ENCODE assay signal across 16 cellular contexts in genomic region chr1:7899741-7900140, GRCh38. TPM values are rescaled to one million over a fixed set of nuclear protein-coding genes. Genes with fewer than 3 reads are reported as not detected.
DNase-seq lines count a peak whose midpoint lies in the region; ATAC-seq, FAIRE-seq and TF ChIP-seq lines count a peak whose summit lies in the region.
"Had no signal": no experiment of that assay in that cellular context is flagged by ENCODE, and none has a peak within 500 bp of the region (broad histone marks: within the 10 kb centered on the region; RNA-seq: fewer than 3 reads in every experiment).

No MANE protein-coding gene starts in this region.

- H3K4me3 Mint-ChIP-seq in activated T-cell treated with anti-CD3 and anti-CD28 coated beads, Interleukin-2, amount 50 U/mL, for 24 hours, result no peak overlapping the region
- H3K4me3 Mint-ChIP-seq: T-helper 1 cell treated with Interleukin-12 subunit alpha and Interleukin-12 subunit beta and Interleukin-4 antibody, amounts not matched to agents 30 μg/mL and 1 μg/mL, for 36 hours had no signal

- POLR2A ChIA-PET in PC-3 (lab: Charles Lee; ENCODE audit: unreplicated experiment), result no interaction called here

- DNase-seq in activated T-cell treated with anti-CD3 and anti-CD28 coated beads, Interleukin-2, amount 50 U/mL, for 24 hours, result no peak
- DNase-seq in activated T-cell treated with anti-CD3 and anti-CD28 coated beads for 4 hours (no peak), PC-3 (peak; percentile 55), bronchial epithelial cell (ENCODE audit: low read depth) (peak; percentile 66), stromal cell of bone marrow (ENCODE audit: low read depth) (peak; percentile 36), SIG-M5 (lab: John Stamatoyannopoulos, UW) (no peak), frontal cortex (ENCODE audit: low spot score in 2 of 2) (no peak)
- DNase-seq: NCI-H2081 treated with DMSO at 0.1 percent for 48 hours; NK-92 treated with Interleukin-12 subunit alpha and Interleukin-12 subunit beta, amount 100 ng/mL, for 24 hours; right lobe of liver; thyroid gland had no signal

- H3K79me2 ChIP-seq in PC-3 (ENCODE audit: low read length), result no peaks in the 10 kb centered on the region

- no peaks in the 10 kb centered on the region for H3K9me2 ChIP-seq in PC-3 (replicated peaks; ENCODE audit: low read length)

- H3F3A ChIP-seq in PC-3 (ENCODE audit: low read length, unreplicated experiment), result peaks cover 3% of the 10 kb centered on the region

- peak overlapping the region; percentile 24 for H2AFZ ChIP-seq in PC-3 (ENCODE audit: low read length)

- peak overlapping the region; percentile 47 for H3K9ac ChIP-seq in PC-3 (ENCODE audit: low read length)

- ATAC-seq in PC-3, result peak; percentile 37
- ATAC-seq in GM21390 (IDR thresholded peaks at IDR 0.05; ENCODE audit: unreplicated experiment), result no peak
- ATAC-seq: right lobe of liver had no signal

- peak overlapping the region; percentile 98 for H3K27ac ChIP-seq in PC-3 (ENCODE audit: low read length)
- H3K27ac ChIP-seq: ascending aorta, right lobe of liver, thyroid gland had no signal

- FAIRE-seq in bronchial epithelial cell (lab: Jason Lieb, UNC) (no peak), frontal cortex (lab: Jason Lieb, UNC) (no peak)
- FAIRE-seq: G401.6 had no signal

- CTCF ChIA-PET in PC-3 (lab: Charles Lee), result interaction anchor here (0.9 kb wide), 1 partner anchor 92 kb away, joined by 3 read pairs; no protein-coding TSS in a partner anchor

- no peaks in the 10 kb centered on the region for H3K36me3 Mint-ChIP-seq in activated T-cell treated with anti-CD3 and anti-CD28 coated beads, Interleukin-2, amount 50 U/mL, for 24 hours (ENCODE audit: low read depth)

- intact Hi-C loops in PC-3 (cut with micrococcal nuclease), result loop anchor here (5.0 kb wide), 1 partner anchor 232 kb away; no protein-coding TSS in a partner anchor

- H3K36me3 ChIP-seq in PC-3 (ENCODE audit: low read depth, low read length) (no peaks in the 10 kb centered on the region), bronchial epithelial cell (ENCODE audit: control insufficient read depth, insufficient read depth, low read length) (no peaks in the 10 kb centered on the region)
- H3K36me3 ChIP-seq: ascending aorta, right lobe of liver, thyroid gland had no signal

- no peaks in the 10 kb centered on the region for H3K27me3 ChIP-seq in PC-3 (ENCODE audit: low read length)
- no peaks in the 10 kb centered on the region for H3K27me3 ChIP-seq in bronchial epithelial cell (ENCODE audit: control insufficient read depth, insufficient read depth, low read length)
- H3K27me3 ChIP-seq: ascending aorta, right lobe of liver, thyroid gland had no signal

- H3K9me3 Mint-ChIP-seq in activated T-cell treated with anti-CD3 and anti-CD28 coated beads, Interleukin-2, amount 50 U/mL, for 24 hours, result no peaks in the 10 kb centered on the region
- H3K9me3 Mint-ChIP-seq: T-helper 1 cell treated with Interleukin-12 subunit alpha and Interleukin-12 subunit beta and Interleukin-4 antibody, amounts not matched to agents 30 μg/mL and 1 μg/mL, for 36 hours had no signal

- no peaks in the 10 kb centered on the region for H3K9me3 ChIP-seq in PC-3 (ENCODE audit: low read length)
- H3K9me3 ChIP-seq: ascending aorta, right lobe of liver, thyroid gland had no signal

- peak overlapping the region; percentile 33 for H3K27ac Mint-ChIP-seq in activated T-cell treated with anti-CD3 and anti-CD28 coated beads, Interleukin-2, amount 50 U/mL, for 24 hours
- H3K27ac Mint-ChIP-seq: T-helper 1 cell treated with Interleukin-12 subunit alpha and Interleukin-12 subunit beta and Interleukin-4 antibody, amounts not matched to agents 30 μg/mL and 1 μg/mL, for 36 hours had no signal

- no peaks in the 10 kb centered on the region for H4K20me1 ChIP-seq in PC-3 (ENCODE audit: low read length)

- no peak overlapping the region for H3K4me2 ChIP-seq in PC-3 (ENCODE audit: low read length)

- TF ChIP-seq CTCF in PC-3 (conservative IDR thresholded peaks at IDR 0.05; ENCODE audit: low read depth, low read length), result no peak
- TF ChIP-seq CTCF in bronchial epithelial cell (IDR thresholded peaks at IDR 0.05; ENCODE audit: insufficient read depth, low read length, severe bottlenecking), result no peak

- H3K4me1 Mint-ChIP-seq in activated T-cell treated with anti-CD3 and anti-CD28 coated beads, Interleukin-2, amount 50 U/mL, for 24 hours (ENCODE audit: low read depth), result peaks cover 15% of the 10 kb centered on the region

- H3K4me1 ChIP-seq in PC-3 (ENCODE audit: insufficient read depth, low read length), result peaks cover 38% of the 10 kb centered on the region
- H3K4me1 ChIP-seq: right lobe of liver, thyroid gland had no signal

- H3K27me3 Mint-ChIP-seq in activated T-cell treated with anti-CD3 and anti-CD28 coated beads, Interleukin-2, amount 50 U/mL, for 24 hours, result no peaks in the 10 kb centered on the region

- H3K4me3 ChIP-seq in PC-3 (ENCODE audit: low read length), result no peak overlapping the region
- no peak overlapping the region for H3K4me3 ChIP-seq in bronchial epithelial cell (ENCODE audit: low read depth, low read length)
- H3K4me3 ChIP-seq: ascending aorta, right lobe of liver, thyroid gland had no signal

- BruUV-seq in PC-3 (replicated peaks; lab: Mats Ljungman, UMichigan), result no TSS peak

RNA-seq across cellular contexts. Expression of gene TNFRSF9, which starts 40.9 kb away (rescaled TPM):
- total RNA-seq in PC-3 (2014; rRNA removed) (0.04 and 0.06 TPM in 2 replicates), bronchial epithelial cell (0.53 and 6.1 TPM in 2 replicates), frontal cortex (not detected)
- total RNA-seq: ascending aorta, HT-29 had no signal

RNA-seq across cellular contexts. Expression of gene UTS2, which starts 46.9 kb away (rescaled TPM):
- total RNA-seq in PC-3 (2014; rRNA removed) (not detected in 2 replicates), bronchial epithelial cell (0.26 TPM in 1 of 2 replicates, not detected in the other), frontal cortex (not detected)
- total RNA-seq: ascending aorta, HT-29, right lobe of liver, thyroid gland had no signal

Comparison
In these comparisons a context has a peak if more than half of its experiments do, and no peak if none do; other contexts are left out.
1. DNase-seq: peak in PC-3 (single experiment), bronchial epithelial cell (single experiment) and stromal cell of bone marrow (single experiment); none in activated T-cell treated with anti-CD3 and anti-CD28 coated beads, Interleukin-2, amount 50 U/mL, for 24 hours (single experiment), activated T-cell treated with anti-CD3 and anti-CD28 coated beads for 4 hours (single experiment), SIG-M5 (single experiment) and frontal cortex (0 of 2).